In genomic region chr9:7976167-7976755, GRCh38 we compare ENCODE assay signal across 8 cellular contexts.
DNase-seq lines count a peak whose midpoint lies in the region; ATAC-seq, FAIRE-seq and TF ChIP-seq lines count a peak whose summit lies in the region.

No MANE protein-coding gene starts in this region.

- H3K9me3 ChIP-seq in MM.1S (replicated peaks; ENCODE audit: insufficient read depth, low read length) = no peaks in the 10 kb centered on the region

- H3K79me2 ChIP-seq in MM.1S (ENCODE audit: low read length) = no peaks in the 10 kb centered on the region

- peak overlapping the region; percentile 10 to 65 for H3K4me3 Mint-ChIP-seq in activated T-cell treated with anti-CD3 and anti-CD28 coated beads, Interleukin-2, amount 50 U/mL, for 72 hours

- H3K27ac Mint-ChIP-seq in activated T-cell treated with anti-CD3 and anti-CD28 coated beads, Interleukin-2, amount 50 U/mL, for 72 hours = peak overlapping the region; percentile 51

- no peaks in the 10 kb centered on the region for H4K20me1 ChIP-seq in MM.1S (ENCODE audit: insufficient read depth, low read length)

- H3K36me3 ChIP-seq in MM.1S (replicated peaks; ENCODE audit: insufficient read depth, low read length) = no peaks in the 10 kb centered on the region

- DNase-seq in GM12892 (ENCODE audit: insufficient read length) (peak; percentile 18), MM.1S (peak; percentile 96), ACHN (no peak), hippocampal formation (lab: John Stamatoyannopoulos, UW) (no peak), anterior cingulate cortex (lab: John Stamatoyannopoulos, UW) (no peak)
- peak; percentile 68 to 69 for DNase-seq in activated T-cell treated with anti-CD3 and anti-CD28 coated beads, Interleukin-2, amount 50 U/mL, for 72 hours
- peak; percentile 35 to 43 for DNase-seq in stimulated activated CD4-positive, alpha-beta T cell treated with anti-CD3 and anti-CD28 coated beads, Interleukin-15, amount 100 ng/mL, for 48 hours (ENCODE audit: low read depth in 2 of 2)

- TF ChIP-seq CTCF in MM.1S (IDR thresholded peaks at IDR 0.05; ENCODE audit: low read length) = no peak

- H3K4me3 ChIP-seq in MM.1S (ENCODE audit: low read length) = no peak overlapping the region

- H3F3A ChIP-seq in MM.1S (ENCODE audit: insufficient read depth, low read length) = peaks cover 7% of the 10 kb centered on the region

- H3K36me3 Mint-ChIP-seq in activated T-cell treated with anti-CD3 and anti-CD28 coated beads, Interleukin-2, amount 50 U/mL, for 72 hours (ENCODE audit: insufficient read depth in 2 of 2) = no peaks in the 10 kb centered on the region

- TF ChIP-seq POLR2A in GM12892 (IDR thresholded peaks at IDR 0.05; ENCODE audit: low read depth, low read length) = 0 out of 2 replicates have a peak, but pooled peaks have one; percentile 30

- no peaks in the 10 kb centered on the region for H3K9me3 Mint-ChIP-seq in activated T-cell treated with anti-CD3 and anti-CD28 coated beads, Interleukin-2, amount 50 U/mL, for 72 hours

- peaks cover 63% of the 10 kb centered on the region for H3K4me1 Mint-ChIP-seq in activated T-cell treated with anti-CD3 and anti-CD28 coated beads, Interleukin-2, amount 50 U/mL, for 72 hours (ENCODE audit: low read depth)

- peak overlapping the region; percentile 34; the same call in 1 of the 2 replicates for H3K4me2 ChIP-seq in MM.1S (ENCODE audit: low read depth, low read length)

- peaks cover 19% of the 10 kb centered on the region for H3K4me1 ChIP-seq in MM.1S (ENCODE audit: low read length)

- in situ Hi-C loops in ACHN (cut with HindIII; ENCODE audit: low pct_ligation_motif_present, low pct_unique_long_range_greater_than_20kb, low sequenced_read_pairs) = no loop called here

- H3K9me2 ChIP-seq in MM.1S (replicated peaks; ENCODE audit: insufficient read depth, low read length) = no peaks in the 10 kb centered on the region

- H3K27me3 ChIP-seq in MM.1S (replicated peaks; ENCODE audit: insufficient read depth, low read length) = peaks cover 13% of the 10 kb centered on the region

- peak; percentile 90 for FAIRE-seq in GM12892 (lab: Jason Lieb, UNC)

- H3K9ac ChIP-seq in MM.1S (ENCODE audit: low read length) = no peak overlapping the region

- no peak overlapping the region for H2AFZ ChIP-seq in MM.1S (ENCODE audit: low read length)

- no peaks in the 10 kb centered on the region for H3K27me3 Mint-ChIP-seq in activated T-cell treated with anti-CD3 and anti-CD28 coated beads, Interleukin-2, amount 50 U/mL, for 72 hours (ENCODE audit: low read depth)

- H3K27ac ChIP-seq in MM.1S (ENCODE audit: low read length) = peak overlapping the region; percentile 21; the same call in 1 of the 2 replicates

- peak; percentile 98 for ATAC-seq in GM21737 (IDR thresholded peaks at IDR 0.05; ENCODE audit: unreplicated experiment)
- ATAC-seq in activated T-cell treated with anti-CD3 and anti-CD28 coated beads, Interleukin-2, amount 50 U/mL, for 72 hours (replicated peaks in 1 of 2) = peak; percentile 96 to 98

Comparison
In these comparisons a context has a peak if more than half of its experiments do, and no peak if none do; other contexts are left out.
1. DNase-seq: peak in GM12892 (single experiment), MM.1S (single experiment), activated T-cell treated with anti-CD3 and anti-CD28 coated beads, Interleukin-2, amount 50 U/mL, for 72 hours (2 of 2) and stimulated activated CD4-positive, alpha-beta T cell treated with anti-CD3 and anti-CD28 coated beads, Interleukin-15, amount 100 ng/mL, for 48 hours (2 of 2); none in ACHN (single experiment), hippocampal formation (0 of 2) and anterior cingulate cortex (0 of 58).